ENCODE assay signal across 8 cellular contexts in the genomic region with DNA sequence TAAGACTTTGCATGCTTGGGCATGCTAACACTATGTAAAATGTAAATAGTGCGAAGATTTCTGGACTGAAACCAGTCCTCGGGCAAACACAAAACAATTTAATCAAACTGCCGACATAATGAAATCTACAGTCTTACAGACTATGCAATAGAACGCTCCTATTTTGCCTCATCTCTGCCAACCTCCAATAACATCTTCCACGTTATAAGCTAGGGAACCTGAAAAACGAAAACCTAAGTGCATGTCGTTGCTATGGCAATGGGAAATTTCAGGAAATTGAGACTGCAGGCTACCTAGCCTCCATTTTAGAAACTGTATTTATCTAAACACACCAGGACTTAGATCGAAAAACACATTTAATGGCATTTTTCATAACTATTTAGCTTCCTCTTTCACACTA. TPM values are rescaled to one million over a fixed set of nuclear protein-coding genes. Genes with fewer than 3 reads are reported as not detected.
DNase-seq lines count a peak whose midpoint lies in the region; ATAC-seq and TF ChIP-seq lines count a peak whose summit lies in the region.

No MANE protein-coding gene starts in this region.

- H3K4me1 ChIP-seq in left ventricle myocardium inferior (peaks cover 56% of the 10 kb centered on the region), OCI-LY3 (ENCODE audit: low read length) (peaks cover 21% of the 10 kb centered on the region), muscle layer of colon (ENCODE audit: insufficient read depth, low read length) (peaks cover 24% of the 10 kb centered on the region), adrenal gland (replicated peaks in 1 of 2) (peaks cover 5 to 38% of the 10 kb centered on the region in 2 donors)

- peak overlapping the region; percentile 95 for H3K4me3 Mint-ChIP-seq in dendritic cell treated with granulocyte-macrophage colony-stimulating factor and Interleukin-4, amounts not matched to agents 40 ng/mL and 50 ng/mL, for 4 days

- no peaks in the 10 kb centered on the region for H3K9me3 Mint-ChIP-seq in dendritic cell treated with granulocyte-macrophage colony-stimulating factor and Interleukin-4, amounts not matched to agents 40 ng/mL and 50 ng/mL, for 4 days

- ATAC-seq in Right ventricle myocardium inferior (no peak), HG02642 (IDR thresholded peaks at IDR 0.05; ENCODE audit: poor library complexity, unreplicated experiment) (no peak)

- no peak overlapping the region for H2AFZ ChIP-seq in OCI-LY3 (ENCODE audit: low read depth, low read length)

- intact Hi-C loops in left ventricle myocardium inferior (cut with micrococcal nuclease) = loop anchor here (10.0 kb wide), 1 partner anchor 95 kb away; a partner anchor contains a TSS
- intact Hi-C loops in Right ventricle myocardium inferior (cut with DNase I) = loop anchor here (5.0 to 10.0 kb wide), 2 partner anchors 385 to 532 kb away; no protein-coding TSS in a partner anchor
- intact Hi-C loops in dendritic cell treated with granulocyte-macrophage colony-stimulating factor and Interleukin-4, amounts not matched to agents 40 ng/mL and 50 ng/mL, for 4 days (cut with micrococcal nuclease) = no loop called here
- intact Hi-C loops in adrenal gland (cut with DNase I) = loop anchor here (10.0 kb wide), 2 partner anchors 95 to 175 kb away; a partner anchor contains a TSS

- TF ChIP-seq CTCF in left ventricle myocardium inferior (IDR thresholded peaks at IDR 0.05; ENCODE audit: borderline replicate concordance) (no peak), OCI-LY3 (IDR thresholded peaks at IDR 0.05; ENCODE audit: low read depth, low read length) (no peak), adrenal gland (IDR thresholded peaks at IDR 0.05) (no peak)

- peak overlapping the region; percentile 95 for H3K27ac Mint-ChIP-seq in dendritic cell treated with granulocyte-macrophage colony-stimulating factor and Interleukin-4, amounts not matched to agents 40 ng/mL and 50 ng/mL, for 4 days

- H3K79me2 ChIP-seq in OCI-LY3 (ENCODE audit: low read length) = peaks cover 70% of the 10 kb centered on the region

- 15 to 19% (median 17%) methylated on average over 8 of the region's 8 CpGs for WGBS in adrenal gland, 4 donors

- H3K36me3 ChIP-seq in left ventricle myocardium inferior = no peaks in the 10 kb centered on the region
- H3K36me3 ChIP-seq in OCI-LY3 (replicated peaks; ENCODE audit: low read depth, low read length) = peaks cover 14% of the 10 kb centered on the region
- no peaks in the 10 kb centered on the region for H3K36me3 ChIP-seq in muscle layer of colon (ENCODE audit: insufficient read depth, low read length)
- no peaks in the 10 kb centered on the region for H3K36me3 ChIP-seq in adrenal gland (replicated peaks in 1 of 2)

- H3K27me3 ChIP-seq in left ventricle myocardium inferior (ENCODE audit: low read depth) (no peaks in the 10 kb centered on the region), OCI-LY3 (ENCODE audit: low read depth, low read length) (no peaks in the 10 kb centered on the region), muscle layer of colon (ENCODE audit: control insufficient read depth in 1 of 2, insufficient read depth in 2 of 2, low read length in 2 of 2) (no peaks in the 10 kb centered on the region), adrenal gland (no peaks in the 10 kb centered on the region)

- no peak for TF ChIP-seq POLR2A in adrenal gland (IDR thresholded peaks at IDR 0.05)

- H3K4me1 Mint-ChIP-seq in dendritic cell treated with granulocyte-macrophage colony-stimulating factor and Interleukin-4, amounts not matched to agents 40 ng/mL and 50 ng/mL, for 4 days (ENCODE audit: low read depth) = peaks cover 52% of the 10 kb centered on the region

- peaks cover 24% of the 10 kb centered on the region for H3K36me3 Mint-ChIP-seq in dendritic cell treated with granulocyte-macrophage colony-stimulating factor and Interleukin-4, amounts not matched to agents 40 ng/mL and 50 ng/mL, for 4 days (ENCODE audit: low read depth)

- H3K9me3 ChIP-seq in left ventricle myocardium inferior (replicated peaks) = no peaks in the 10 kb centered on the region
- H3K9me3 ChIP-seq in OCI-LY3 (ENCODE audit: insufficient read depth, low read length) = no peaks in the 10 kb centered on the region
- no peaks in the 10 kb centered on the region for H3K9me3 ChIP-seq in muscle layer of colon (ENCODE audit: low read length)
- no peaks in the 10 kb centered on the region for H3K9me3 ChIP-seq in adrenal gland (replicated peaks in 1 of 3)

- peaks cover 9% of the 10 kb centered on the region; the same call in 1 of the 2 replicates for H4K20me1 ChIP-seq in OCI-LY3 (ENCODE audit: insufficient read depth, low read length)

- DNase-seq in left ventricle myocardium inferior (no peak), Right ventricle myocardium inferior (ENCODE audit: missing footprints) (no peak), C1 segment of cervical spinal cord (lab: John Stamatoyannopoulos, UW) (no peak), adrenal gland (no peak)

- no peaks in the 10 kb centered on the region for H3K27me3 Mint-ChIP-seq in dendritic cell treated with granulocyte-macrophage colony-stimulating factor and Interleukin-4, amounts not matched to agents 40 ng/mL and 50 ng/mL, for 4 days

- H3K9ac ChIP-seq in OCI-LY3 (ENCODE audit: low read length) (peak overlapping the region; percentile 89), muscle layer of colon (ENCODE audit: low read length) (peak overlapping the region; percentile 86)

- H3K27ac ChIP-seq in left ventricle myocardium inferior (replicated peaks) = no peak overlapping the region
- peak overlapping the region; percentile 30; the same call in 1 of the 2 replicates for H3K27ac ChIP-seq in OCI-LY3 (ENCODE audit: low read length)
- H3K27ac ChIP-seq in muscle layer of colon (ENCODE audit: low read depth, low read length) = no peak overlapping the region
- no peak overlapping the region for H3K27ac ChIP-seq in adrenal gland

- H3K4me3 ChIP-seq in left ventricle myocardium inferior (peak overlapping the region; percentile 87), OCI-LY3 (ENCODE audit: low read length) (peak overlapping the region; percentile 75), muscle layer of colon (ENCODE audit: low read depth in 1 of 2, low read length in 2 of 2) (peak overlapping the region; percentile 72 to 93), adrenal gland (peak overlapping the region in 2 of 4 donors; percentile 57 to 82)

- H3K4me2 ChIP-seq in OCI-LY3 (ENCODE audit: low read length) = peak overlapping the region; percentile 86

RNA-seq across cellular contexts. Expression of a gene that starts 1.1 kb away (rescaled TPM):
- total RNA-seq in left ventricle myocardium inferior (11.1 TPM), Right ventricle myocardium inferior (12.6 TPM), adrenal gland (10 to 100 TPM in 5 of 8 donors, 1 to 10 TPM in 3; 6.9 to 25.1 (median 16.5) TPM)
- polyA plus RNA-seq in adrenal gland = 10 to 100 TPM; 40.6 to 59.7 (median 40.8) TPM
